ENCODE assay signal across 2 cellular contexts in genomic region chr3:160545481-160545880, GRCh38.
TF ChIP-seq lines count a peak whose summit lies in the region.

No MANE protein-coding gene starts in this region.

TF ChIP-seq in GM23338, 12 proteins besides CTCF, POLR2A, EP300 and RAD21:
- no peak for TF ChIP-seq STAT1 (IDR thresholded peaks at IDR 0.05; ENCODE audit: unreplicated experiment)
- TF ChIP-seq POLR2AphosphoS5 (IDR thresholded peaks at IDR 0.05; ENCODE audit: low read depth), result no peak
- TF ChIP-seq EZH2 (IDR thresholded peaks at IDR 0.05; ENCODE audit: low read depth, unreplicated experiment), result no peak
- TF ChIP-seq REST (IDR thresholded peaks at IDR 0.05; ENCODE audit: unreplicated experiment), result no peak
- TF ChIP-seq EZH2phosphoT487 (IDR thresholded peaks at IDR 0.05; ENCODE audit: unreplicated experiment), result no peak
- no peak for TF ChIP-seq ETS1 (IDR thresholded peaks at IDR 0.05)
- TF ChIP-seq NANOG (IDR thresholded peaks at IDR 0.05; ENCODE audit: borderline replicate concordance), result no peak
- no peak for TF ChIP-seq ZNF331 (CRISPR knock-in tag; IDR thresholded peaks at IDR 0.05; ENCODE audit: low read depth)
- no peak for TF ChIP-seq JUNB (IDR thresholded peaks at IDR 0.05; ENCODE audit: unreplicated experiment)
- no peak for TF ChIP-seq ZNF462 (CRISPR knock-in tag; IDR thresholded peaks at IDR 0.05)
- no peak for TF ChIP-seq ZNF114 (CRISPR knock-in tag; IDR thresholded peaks at IDR 0.05)
- no peak for TF ChIP-seq CREB1 (CRISPR knock-in tag; IDR thresholded peaks at IDR 0.05; ENCODE audit: low read depth)

TF ChIP-seq in GM12878, 131 proteins besides CTCF, POLR2A, EP300 and RAD21:
- TF ChIP-seq MYC (IDR thresholded peaks at IDR 0.05; ENCODE audit: insufficient read depth, insufficient read length, insufficient replicate concordance, low read length, severe bottlenecking), result no peak
- no peak for TF ChIP-seq SMAD1 (IDR thresholded peaks at IDR 0.05; ENCODE audit: low read depth, partially characterized antibody)
- TF ChIP-seq ELK1 (IDR thresholded peaks at IDR 0.05; ENCODE audit: low read depth, low read length), result no peak
- no peak for TF ChIP-seq FOS (IDR thresholded peaks at IDR 0.05; ENCODE audit: borderline replicate concordance, extremely low read depth, insufficient read length)
- TF ChIP-seq CEBPZ (IDR thresholded peaks at IDR 0.05; ENCODE audit: low read depth, low read length), result no peak
- no peak for TF ChIP-seq SIX5 (IDR thresholded peaks at IDR 0.05; ENCODE audit: low read depth, low read length, severe bottlenecking)
- no peak for TF ChIP-seq EZH2 (IDR thresholded peaks at IDR 0.05; ENCODE audit: borderline replicate concordance, control insufficient read depth, low read depth, low read length)
- no peak for TF ChIP-seq ZNF217 (IDR thresholded peaks at IDR 0.05)
- TF ChIP-seq BCL3 (IDR thresholded peaks at IDR 0.05; ENCODE audit: borderline replicate concordance, insufficient read depth, low read depth, low read length, poor library complexity, severe bottlenecking), result no peak
- no peak for TF ChIP-seq MEF2A (IDR thresholded peaks at IDR 0.05; ENCODE audit: insufficient read depth, low read depth, low read length)
- no peak for TF ChIP-seq TCF3 (IDR thresholded peaks at IDR 0.05; ENCODE audit: borderline replicate concordance, insufficient read depth, low read depth, low read length)
- TF ChIP-seq KLF5 (IDR thresholded peaks at IDR 0.05; ENCODE audit: partially characterized antibody), result no peak
- TF ChIP-seq POLR2AphosphoS2 (IDR thresholded peaks at IDR 0.05; ENCODE audit: low read depth, low read length), result no peak
- no peak for TF ChIP-seq MTA3 (IDR thresholded peaks at IDR 0.05; ENCODE audit: borderline replicate concordance, low read length)
- TF ChIP-seq SPI1 (IDR thresholded peaks at IDR 0.05; ENCODE audit: borderline replicate concordance, insufficient read depth, low read depth, low read length), result no peak
- no peak for TF ChIP-seq HCFC1 (IDR thresholded peaks at IDR 0.05; ENCODE audit: low read length)
